In genomic region chr7:87473192-87473591, GRCh38 we compare ENCODE assay signal across 15 cellular contexts. TPM values are rescaled to one million over a fixed set of nuclear protein-coding genes. Genes with fewer than 3 reads are reported as not detected.
DNase-seq lines count a peak whose midpoint lies in the region; ATAC-seq, FAIRE-seq and TF ChIP-seq lines count a peak whose summit lies in the region.
"Had no signal": no experiment of that assay in that cellular context is flagged by ENCODE, and none has a peak within 500 bp of the region (broad histone marks: within the 10 kb centered on the region; RNA-seq: fewer than 3 reads in every experiment).

No MANE protein-coding gene starts in this region.

- in situ Hi-C loops in GM12878 (cut with MboI), result no loop called here

- no peaks in the 10 kb centered on the region for H3K9me2 ChIP-seq in DOHH2 (replicated peaks; ENCODE audit: control insufficient read depth, low read length)

- TF ChIP-seq CTCF in DOHH2 (IDR thresholded peaks at IDR 0.05; ENCODE audit: low read depth, low read length, poor library complexity, severe bottlenecking) (no peak), GM12878 (IDR thresholded peaks at IDR 0.05 in 2 of 3, conservative IDR thresholded peaks at IDR 0.05 in 1 of 3; ENCODE audit: control insufficient read depth in 2 of 3, extremely low read depth in 1 of 3, insufficient read depth in 1 of 3, low read depth in 3 of 3, low read length in 3 of 3) (no peak), nephron progenitor cell (IDR thresholded peaks at IDR 0.05) (no peak)

- POLR2A ChIA-PET in GM12878 (lab: Charles Lee), result interaction anchor here (1.1 kb wide), 1 partner anchor 408 kb away, joined by 3 read pairs; no protein-coding TSS in a partner anchor

- H3K27ac ChIP-seq in BLaER1, result peak overlapping the region; percentile 15; the same call in 1 of the 2 replicates
- peak overlapping the region; percentile 88 for H3K27ac ChIP-seq in DOHH2 (ENCODE audit: low read depth, low read length)
- no peak overlapping the region for H3K27ac ChIP-seq in GM12878 (ENCODE audit: control insufficient read depth, insufficient read depth)
- H3K27ac ChIP-seq in substantia nigra (ENCODE audit: low read depth, low read length, poor library complexity, severe bottlenecking), result no peak overlapping the region
- H3K27ac ChIP-seq: GM23248, Peyer's patch, SJCRH30 had no signal

- H3F3A ChIP-seq in DOHH2 (ENCODE audit: control insufficient read depth, insufficient read depth), result peaks cover 29% of the 10 kb centered on the region

- TF ChIP-seq RAD21 in GM12878 (IDR thresholded peaks at IDR 0.05; ENCODE audit: insufficient read depth, low read depth, low read length), result no peak

- SMC1A ChIA-PET in GM12878 (lab: Charles Lee; ENCODE audit: uncharacterized antibody, unreplicated experiment), result interaction anchor here (0.5 to 1.4 kb wide), 5 partner anchors 9 to 127 kb away, joined by 3 to 14 read pairs (median 6); partner anchors contain the start of gene ABCB1

- RAD21 ChIA-PET in GM12878 (lab: Charles Lee; ENCODE audit: unreplicated experiment), result interaction anchor here (1.4 to 2.6 kb wide), 3 partner anchors 33 to 454 kb away, joined by 4 to 18 read pairs (median 6); partner anchors contain the start of gene ABCB1

- H3K4me2 ChIP-seq in BLaER1, result peak overlapping the region; percentile 86
- H3K4me2 ChIP-seq in DOHH2 (ENCODE audit: low read length), result peak overlapping the region; percentile 81
- H3K4me2 ChIP-seq in GM12878 (ENCODE audit: control insufficient read depth, insufficient read depth), result 0 out of 2 replicates have a peak overlapping the region, but pooled peaks have one; percentile 4

- H3K4me3 ChIP-seq in BLaER1 (no peak overlapping the region), DOHH2 (ENCODE audit: low read length) (peak overlapping the region; percentile 74; the same call in 1 of the 2 replicates), GM12878 (no peak overlapping the region)
- H3K4me3 ChIP-seq: GM23248, SJCRH30 had no signal

- intact Hi-C loops in GM12878 (cut with micrococcal nuclease; ENCODE audit: unreplicated experiment), result loop anchor here (5.0 to 10.0 kb wide), 2 partner anchors 321 to 402 kb away; partner anchors contain the start of genes DBF4, DMTF1 and SLC25A40

- H4K20me1 ChIP-seq in BLaER1 (no peaks in the 10 kb centered on the region), DOHH2 (ENCODE audit: control insufficient read depth, insufficient read depth, low read depth, low read length) (no peaks in the 10 kb centered on the region), GM12878 (ENCODE audit: control insufficient read depth, insufficient read depth) (no peaks in the 10 kb centered on the region)

- DNase-seq in GM12878 (ENCODE audit: low read depth, low spot score) (no peak), nephron progenitor cell (no peak), substantia nigra (lab: John Stamatoyannopoulos, UW) (no peak)
- DNase-seq: NCI-H1417, NCI-H1930, NCI-H2171, NCI-H446 treated with DMSO at 0.1 percent for 48 hours, NCI-H748 treated with DMSO at 0.1 percent for 48 hours, Peyer's patch, SJCRH30 had no signal

- peaks cover 20% of the 10 kb centered on the region for H3K36me3 Mint-ChIP-seq in nephron progenitor cell (ENCODE audit: low read depth)

- no peak overlapping the region for H2AFZ ChIP-seq in GM12878 (ENCODE audit: control insufficient read depth, low read depth, low read length)
- H2AFZ ChIP-seq: GM23248 had no signal

- peak overlapping the region; percentile 43 for H3K27ac Mint-ChIP-seq in nephron progenitor cell

- H3K36me3 ChIP-seq in BLaER1 (peaks cover 11% of the 10 kb centered on the region), DOHH2 (ENCODE audit: control insufficient read depth, low read length) (no peaks in the 10 kb centered on the region), GM12878 (ENCODE audit: control insufficient read depth in 2 of 2, insufficient read depth in 2 of 2, low read length in 1 of 2) (no peaks in the 10 kb centered on the region)
- H3K36me3 ChIP-seq: Peyer's patch, SJCRH30 had no signal

- no peak for FAIRE-seq in GM12878 (lab: Jason Lieb, UNC)

- peaks cover 34% of the 10 kb centered on the region for H3K4me1 Mint-ChIP-seq in nephron progenitor cell

- no peak for ATAC-seq in GM12878
- ATAC-seq in GM21576 (IDR thresholded peaks at IDR 0.05; ENCODE audit: unreplicated experiment), result no peak
- no peak for ATAC-seq in GM18498 (IDR thresholded peaks at IDR 0.05; ENCODE audit: unreplicated experiment)

- H3K27me3 ChIP-seq in BLaER1 (no peaks in the 10 kb centered on the region), DOHH2 (ENCODE audit: control insufficient read depth, low read length) (no peaks in the 10 kb centered on the region), GM12878 (replicated peaks in 1 of 2; ENCODE audit: control insufficient read depth in 2 of 2, insufficient read depth in 2 of 2, low read length in 1 of 2) (no peaks in the 10 kb centered on the region)
- H3K27me3 ChIP-seq: Peyer's patch, SJCRH30 had no signal

- TF ChIP-seq EP300 in GM12878 (IDR thresholded peaks at IDR 0.05; ENCODE audit: borderline replicate concordance in 1 of 2, control insufficient read depth in 1 of 2, low read depth in 2 of 2, low read length in 2 of 2), result no peak

- no peak for TF ChIP-seq POLR2A in GM12878 (IDR thresholded peaks at IDR 0.05; ENCODE audit: low read depth, low read length)

- H3K4me1 ChIP-seq in BLaER1, result peaks cover 27% of the 10 kb centered on the region
- H3K4me1 ChIP-seq in DOHH2 (ENCODE audit: control insufficient read depth, low read length), result peaks cover 43% of the 10 kb centered on the region
- H3K4me1 ChIP-seq in GM12878 (ENCODE audit: control insufficient read depth, insufficient read depth, low read length), result peaks cover 12% of the 10 kb centered on the region
- H3K4me1 ChIP-seq: SJCRH30 had no signal

- CTCF ChIA-PET in GM12878 (lab: Yijun Ruan, JAX), result interaction anchor here (1.0 to 2.0 kb wide), 2 partner anchors 119 to 161 kb away, joined by 4 read pairs; no protein-coding TSS in a partner anchor

- H3K9me3 ChIP-seq in BLaER1 (no peaks in the 10 kb centered on the region; the same call in 1 of the 2 replicates), DOHH2 (ENCODE audit: control insufficient read depth, insufficient read depth, low read length) (no peaks in the 10 kb centered on the region), GM12878 (replicated peaks; ENCODE audit: control insufficient read depth, insufficient read depth, low read length) (no peaks in the 10 kb centered on the region)
- H3K9me3 ChIP-seq: Peyer's patch had no signal

- peak overlapping the region; percentile 4 for H3K4me3 Mint-ChIP-seq in nephron progenitor cell

- H3K9me3 Mint-ChIP-seq in nephron progenitor cell, result peaks cover 18% of the 10 kb centered on the region

- BruUV-seq in GM12878 (replicated peaks; lab: Mats Ljungman, UMichigan), result no TSS peak

- H3K79me2 ChIP-seq in DOHH2 (ENCODE audit: control insufficient read depth, low read length) (no peaks in the 10 kb centered on the region), GM12878 (ENCODE audit: control insufficient read depth, insufficient read depth, low read length) (no peaks in the 10 kb centered on the region)

- 74% methylated on average over 2 of the region's 2 CpGs for WGBS in GM12878 (ENCODE audit: insufficient coverage, insufficient replicate concordance, low lambda C conversion rate, missing lambda C conversion rate)

- H3K9ac ChIP-seq in BLaER1 (no peak overlapping the region), GM12878 (ENCODE audit: control insufficient read depth, insufficient read depth, low read length) (no peak overlapping the region)
- H3K9ac ChIP-seq: GM23248 had no signal

- peaks cover 5% of the 10 kb centered on the region for H3K27me3 Mint-ChIP-seq in nephron progenitor cell (ENCODE audit: low read depth, poor library complexity)

TF ChIP-seq in GM12878, 131 proteins besides CTCF, POLR2A, EP300 and RAD21:
- TF ChIP-seq ZSCAN29 (IDR thresholded peaks at IDR 0.05) (no peak), HDGF (IDR thresholded peaks at IDR 0.05) (peak; percentile 62; the same call in 1 of the 2 replicates)
- TF ChIP-seq, protein P1, sequence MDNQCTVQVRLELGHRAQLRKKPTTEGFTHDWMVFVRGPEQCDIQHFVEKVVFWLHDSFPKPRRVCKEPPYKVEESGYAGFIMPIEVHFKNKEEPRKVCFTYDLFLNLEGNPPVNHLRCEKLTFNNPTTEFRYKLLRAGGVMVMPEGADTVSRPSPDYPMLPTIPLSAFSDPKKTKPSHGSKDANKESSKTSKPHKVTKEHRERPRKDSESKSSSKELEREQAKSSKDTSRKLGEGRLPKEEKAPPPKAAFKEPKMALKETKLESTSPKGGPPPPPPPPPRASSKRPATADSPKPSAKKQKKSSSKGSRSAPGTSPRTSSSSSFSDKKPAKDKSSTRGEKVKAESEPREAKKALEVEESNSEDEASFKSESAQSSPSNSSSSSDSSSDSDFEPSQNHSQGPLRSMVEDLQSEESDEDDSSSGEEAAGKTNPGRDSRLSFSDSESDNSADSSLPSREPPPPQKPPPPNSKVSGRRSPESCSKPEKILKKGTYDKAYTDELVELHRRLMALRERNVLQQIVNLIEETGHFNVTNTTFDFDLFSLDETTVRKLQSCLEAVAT (IDR thresholded peaks at IDR 0.05), result 0 out of 2 replicates have a peak, but pooled peaks have one; percentile 44

RNA-seq across cellular contexts. Expression of gene ABCB4, which starts 2.3 kb away (rescaled TPM):
- total RNA-seq in GM12878 (2013; cell fraction: nucleolus; rRNA removed), result 61.1 and 63.0 TPM in 2 replicates
- 6.4 and 10.3 TPM in 2 replicates for total RNA-seq in GM12878 (2014; rRNA removed)
- 8.3 and 8.7 TPM in 2 replicates for total RNA-seq in GM12878 (2014; rRNA removed; fragmentation: Illumina TruSeq; extraction: Trizol)
- total RNA-seq in GM12878 (2021), result 6.0 and 6.1 TPM in 2 replicates
- polyA plus RNA-seq in GM12878 (2011; ENCODE audit: low read depth), result 1.3 TPM
- 4.5 and 4.6 TPM in 2 replicates for polyA plus RNA-seq in GM12878 (2011; rRNA removed)
- polyA plus RNA-seq in GM12878 (2011; cell fraction: cytosol; rRNA removed), result 1.9 TPM in 2 replicates
- 10.9 and 12.8 TPM in 2 replicates for polyA plus RNA-seq in GM12878 (2011; cell fraction: nucleus; rRNA removed)
- polyA plus RNA-seq in GM12878 (2012), result 2.1 and 2.4 TPM in 2 replicates
- 4.2 and 5.8 TPM in 2 replicates for polyA plus RNA-seq in GM12878 (2014; fragmentation: Illumina TruSeq; extraction: Trizol)
- 1 to 10 TPM; 1.9 to 3.9 TPM for polyA plus RNA-seq in GM12878 (2014; fragmentation: Nextera tagmentation; extraction: Ambion mirVana)
- 5.0 and 5.2 TPM in 2 replicates for polyA plus RNA-seq in GM12878 (2014; rRNA removed)
- polyA plus RNA-seq in GM12878 (2016; fragmentation: Nextera tagmentation; extraction: Ambion mirVana), result 1 to 10 TPM; 4.2 to 4.3 TPM
- 7.8 and 8.2 TPM in 2 replicates for polyA minus RNA-seq in GM12878 (2011; rRNA and poly(A)+ RNA removed)
- polyA minus RNA-seq in GM12878 (2011; cell fraction: cytosol; rRNA and poly(A)+ RNA removed), result 2.3 and 2.4 TPM in 2 replicates
- 11.2 and 16.8 TPM in 2 replicates for polyA minus RNA-seq in GM12878 (2011; cell fraction: nucleus; rRNA and poly(A)+ RNA removed)

Comparison
In these comparisons a context has a peak if more than half of its experiments do, and no peak if none do; other contexts are left out.
1. H3K27ac ChIP-seq: peak in BLaER1 (single experiment) and DOHH2 (single experiment); none in GM12878 (single experiment) and substantia nigra (single experiment).
2. H3K4me2 ChIP-seq: peak in every context shown above with its lines; median percentile 86 in BLaER1; 81 in DOHH2; 4 in GM12878.